Comparison of ENCODE assay signal across 8 cellular contexts in genomic region chr4:144611850-144612249, GRCh38. TPM values are rescaled to one million over a fixed set of nuclear protein-coding genes. Genes with fewer than 3 reads are reported as not detected.
DNase-seq lines count a peak whose midpoint lies in the region; ATAC-seq and TF ChIP-seq lines count a peak whose summit lies in the region.

No MANE protein-coding gene starts in this region.

- intact Hi-C loops in tibial artery (cut with DNase I; ENCODE audit: low total_unique reads) = no loop called here

- H3K36me3 ChIP-seq in NT2/D1 (ENCODE audit: insufficient read depth, insufficient read length, low read length) = no peaks in the 10 kb centered on the region
- H3K36me3 ChIP-seq in tibial artery = no peaks in the 10 kb centered on the region
- no peaks in the 10 kb centered on the region for H3K36me3 ChIP-seq in upper lobe of left lung

- peak; percentile 28 for DNase-seq in DMS53 treated with DMSO at 0.1 percent for 48 hours (lab: John Stamatoyannopoulos, UW; ENCODE audit: unreplicated experiment)
- peak; percentile 8 for DNase-seq in NT2/D1 (ENCODE audit: low read depth, low spot score)
- DNase-seq in iPS-NIHi7 (ENCODE audit: extremely low spot score) = peak; percentile 74
- DNase-seq in mucosa of gallbladder (ENCODE audit: low spot score) = no peak
- DNase-seq in tibial artery = no peak
- DNase-seq in upper lobe of left lung = no peak
- DNase-seq in KG1 (lab: John Stamatoyannopoulos, UW) = no peak

- H3K9ac ChIP-seq in NT2/D1 (ENCODE audit: insufficient read length, low read depth) = no peak overlapping the region

- H3K9me3 ChIP-seq in NT2/D1 (ENCODE audit: insufficient read depth, low read length) = no peaks in the 10 kb centered on the region
- H3K9me3 ChIP-seq in tibial artery = peaks cover 0 to 2% (median 0%) of the 10 kb centered on the region in 3 donors
- H3K9me3 ChIP-seq in upper lobe of left lung = no peaks in the 10 kb centered on the region

- TF ChIP-seq POLR2A in upper lobe of left lung (IDR thresholded peaks at IDR 0.05) = no peak

- no peak overlapping the region for H3K27ac ChIP-seq in tibial artery
- H3K27ac ChIP-seq in upper lobe of left lung = no peak overlapping the region

- no peaks in the 10 kb centered on the region for H3K4me1 ChIP-seq in NT2/D1 (ENCODE audit: insufficient read depth, insufficient read length)
- H3K4me1 ChIP-seq in tibial artery = no peaks in the 10 kb centered on the region
- H3K4me1 ChIP-seq in upper lobe of left lung = no peaks in the 10 kb centered on the region

- no peak overlapping the region for H3K4me3 ChIP-seq in NT2/D1 (ENCODE audit: insufficient read length, low read depth)
- no peak overlapping the region for H3K4me3 ChIP-seq in tibial artery
- no peak overlapping the region for H3K4me3 ChIP-seq in upper lobe of left lung

- ATAC-seq in GM21367 (IDR thresholded peaks at IDR 0.05; ENCODE audit: unreplicated experiment) (peak; percentile 70), upper lobe of left lung (ENCODE audit: low FRiP score in 2 of 2) (no peak)

- no peak for TF ChIP-seq CTCF in tibial artery (IDR thresholded peaks at IDR 0.05)
- TF ChIP-seq CTCF in upper lobe of left lung (IDR thresholded peaks at IDR 0.05) = no peak

- no peaks in the 10 kb centered on the region for H3K27me3 ChIP-seq in NT2/D1 (ENCODE audit: insufficient read depth, insufficient read length)
- H3K27me3 ChIP-seq in tibial artery = no peaks in the 10 kb centered on the region
- no peaks in the 10 kb centered on the region for H3K27me3 ChIP-seq in upper lobe of left lung

- TF ChIP-seq EP300 in upper lobe of left lung (IDR thresholded peaks at IDR 0.05) = no peak

RNA-seq across cellular contexts. Expression of gene HHIP, which starts 34.1 kb away (rescaled TPM):
- 9.5 TPM for total RNA-seq in mucosa of gallbladder
- 100 to 1,000 TPM in 1 of 6 donors, 10 to 100 TPM in 5; 19.3 to 144 (median 35.8) TPM for total RNA-seq in upper lobe of left lung

Comparison
In these comparisons a context has a peak if more than half of its experiments do, and no peak if none do; other contexts are left out.
1. DNase-seq: peak in DMS53 treated with DMSO at 0.1 percent for 48 hours (single experiment), NT2/D1 (single experiment) and iPS-NIHi7 (single experiment); none in mucosa of gallbladder (single experiment), tibial artery (0 of 2), upper lobe of left lung (0 of 2) and KG1 (single experiment).